Comparison of ENCODE assay signal across 19 cellular contexts in genomic region chr5:169242175-169242848, GRCh38.
"Had no signal": no experiment of that assay in that cellular context is flagged by ENCODE, and none has a peak within 500 bp of the region (broad histone marks: within the 10 kb centered on the region; RNA-seq: fewer than 3 reads in every experiment).

No MANE protein-coding gene starts in this region.

- H3K27me3 ChIP-seq: left lung, right lobe of liver, tibial artery had no signal

- H3K4me3 Mint-ChIP-seq: activated naive CD4-positive, alpha-beta T cell treated with anti-CD3 and anti-CD28 coated beads, Interleukin-2, amount 50 U/mL, for 24 hours; brain; naive B cell; stimulated activated naive CD8-positive, alpha-beta T cell treated with anti-CD3 and anti-CD28 coated beads, Interleukin-15, Interleukin-2, amounts not matched to agents 100 ng/mL and 50 ng/mL, for 24 hours had no signal

- H3K9me3 ChIP-seq: right lobe of liver, tibial artery had no signal

- H3K4me3 ChIP-seq: left lung, lung, right lobe of liver, skin epidermis, tibial artery had no signal

- H3K36me3 ChIP-seq: left lung, right lobe of liver had no signal

- H3K4me1 Mint-ChIP-seq: activated naive CD4-positive, alpha-beta T cell treated with anti-CD3 and anti-CD28 coated beads, Interleukin-2, amount 50 U/mL, for 24 hours; brain; naive B cell had no signal

- ATAC-seq: left lung, right lobe of liver had no signal

- H3K4me1 ChIP-seq: left lung, right lobe of liver had no signal

- DNase-seq: activated CD4-positive, alpha-beta T cell treated with anti-CD3 and anti-CD28 coated beads for 1 hour; activated gamma-delta T cell treated with Interleukin-2 at 50 U/mL for 16 hours; activated T-cell treated with anti-CD3 and anti-CD28 coated beads, Interleukin-2, amount 50 U/mL, for 1 hour; aorta; caudate nucleus; erythroblast; foreskin melanocyte; kidney glomerular epithelial cell; left lung; naive B cell; nucleus accumbens; right lobe of liver; stimulated activated CD4-positive, alpha-beta T cell treated with anti-CD3 and anti-CD28 coated beads, Interleukin-1b, Interleukin-23, amount 100 ng/mL, for 48 hours; tibial artery had no signal

- H3K27ac Mint-ChIP-seq: activated naive CD4-positive, alpha-beta T cell treated with anti-CD3 and anti-CD28 coated beads, Interleukin-2, amount 50 U/mL, for 24 hours; brain; naive B cell; stimulated activated naive CD8-positive, alpha-beta T cell treated with anti-CD3 and anti-CD28 coated beads, Interleukin-15, Interleukin-2, amounts not matched to agents 100 ng/mL and 50 ng/mL, for 24 hours had no signal

- H3K27ac ChIP-seq: left lung, right lobe of liver, tibial artery had no signal
